In genomic region chr2:112906276-112906675, GRCh38 we compare ENCODE assay signal across 34 cellular contexts. TPM values are rescaled to one million over a fixed set of nuclear protein-coding genes. Genes with fewer than 3 reads are reported as not detected.
"Had no signal": no experiment of that assay in that cellular context is flagged by ENCODE, and none has a peak within 500 bp of the region (broad histone marks: within the 10 kb centered on the region; RNA-seq: fewer than 3 reads in every experiment).

No MANE protein-coding gene starts in this region.

- H3K36me3 ChIP-seq: adrenal gland, SJCRH30 had no signal

- H3K4me3 Mint-ChIP-seq: activated CD4-positive, alpha-beta T cell treated with anti-CD3 and anti-CD28 coated beads for 36 hours; activated CD4-positive, alpha-beta T cell treated with anti-CD3 and anti-CD28 coated beads, Interleukin-2, amount 10 ng/mL, durations not matched to agents 7 days and 5 days; activated CD8-positive, alpha-beta T cell treated with anti-CD3 and anti-CD28 coated beads, Interleukin-2, amount 10 ng/mL, durations not matched to agents 7 days and 5 days; activated naive CD4-positive, alpha-beta T cell treated with anti-CD3 and anti-CD28 coated beads, Interleukin-2, amount 50 U/mL, for 24 hours; activated naive CD8-positive, alpha-beta T cell treated with anti-CD3 and anti-CD28 coated beads, Interleukin-2, amount 10 ng/mL, durations not matched to agents 7 days and 5 days; activated T-cell treated with anti-CD3 and anti-CD28 coated beads, Interleukin-2, amount 50 U/mL, for 24 hours; T-helper 2 cell treated with Interferon-gamma antibody and Interleukin-4, amounts not matched to agents 5 μg/mL and 100 μg/mL, for 36 hours; WTC11 had no signal

- H3K9me3 Mint-ChIP-seq: activated naive CD4-positive, alpha-beta T cell treated with anti-CD3 and anti-CD28 coated beads, Interleukin-2, amount 50 U/mL, for 24 hours; activated T-cell treated with anti-CD3 and anti-CD28 coated beads, Interleukin-2, amount 50 U/mL, for 24 hours; activated T-helper 2 cell treated with anti-CD3 and anti-CD28 coated beads, Interferon-gamma antibody, Interleukin-2, Interleukin-4, amounts not matched to agents 10 μg/mL and 5 μg/mL and 100 μg/mL, durations not matched to agents 14 hours and 24 hours and 36 hours; T-helper 2 cell treated with Interferon-gamma antibody and Interleukin-4, amounts not matched to agents 5 μg/mL and 100 μg/mL, for 36 hours had no signal

- H3K27me3 Mint-ChIP-seq: activated CD4-positive, alpha-beta T cell treated with anti-CD3 and anti-CD28 coated beads for 36 hours; activated naive CD4-positive, alpha-beta T cell treated with anti-CD3 and anti-CD28 coated beads, Interleukin-2, amount 50 U/mL, for 24 hours; activated T-cell treated with anti-CD3 and anti-CD28 coated beads, Interleukin-2, amount 50 U/mL, for 24 hours had no signal

- H3K27ac Mint-ChIP-seq: activated CD4-positive, alpha-beta T cell treated with anti-CD3 and anti-CD28 coated beads for 36 hours; activated CD4-positive, alpha-beta T cell treated with anti-CD3 and anti-CD28 coated beads, Interleukin-2, amount 10 ng/mL, durations not matched to agents 7 days and 5 days; activated CD8-positive, alpha-beta T cell treated with anti-CD3 and anti-CD28 coated beads, Interleukin-2, amount 10 ng/mL, durations not matched to agents 7 days and 5 days; activated naive CD4-positive, alpha-beta T cell treated with anti-CD3 and anti-CD28 coated beads, Interleukin-2, amount 50 U/mL, for 24 hours; activated naive CD8-positive, alpha-beta T cell treated with anti-CD3 and anti-CD28 coated beads, Interleukin-2, amount 10 ng/mL, durations not matched to agents 7 days and 5 days; activated T-cell treated with anti-CD3 and anti-CD28 coated beads, Interleukin-2, amount 50 U/mL, for 24 hours; activated T-helper 2 cell treated with anti-CD3 and anti-CD28 coated beads, Interferon-gamma antibody, Interleukin-2, Interleukin-4, amounts not matched to agents 10 μg/mL and 5 μg/mL and 100 μg/mL, durations not matched to agents 14 hours and 24 hours and 36 hours; T-helper 2 cell treated with Interferon-gamma antibody and Interleukin-4, amounts not matched to agents 5 μg/mL and 100 μg/mL, for 36 hours; WTC11 had no signal

- H3K36me3 Mint-ChIP-seq: activated naive CD4-positive, alpha-beta T cell treated with anti-CD3 and anti-CD28 coated beads, Interleukin-2, amount 50 U/mL, for 24 hours; activated naive CD8-positive, alpha-beta T cell treated with anti-CD3 and anti-CD28 coated beads, Interleukin-2, amount 10 ng/mL, durations not matched to agents 7 days and 5 days had no signal

- H3K9me3 ChIP-seq: adrenal gland, body of pancreas, SJCRH30 had no signal

- DNase-seq: activated CD4-positive, alpha-beta T cell treated with anti-CD3 and anti-CD28 coated beads for 36 hours; activated CD4-positive, alpha-beta T cell treated with anti-CD3 and anti-CD28 coated beads, Interleukin-2, amount 10 ng/mL, durations not matched to agents 7 days and 5 days; activated CD4-positive, alpha-beta T cell treated with anti-CD3 and anti-CD28 coated beads, Interleukin-2, amount 50 U/mL, for 48 hours; activated CD8-positive, alpha-beta T cell treated with anti-CD3 and anti-CD28 coated beads, Interleukin-2, amount 10 ng/mL, durations not matched to agents 7 days and 5 days; activated gamma-delta T cell; activated naive CD4-positive, alpha-beta T cell treated with Interleukin-2 at 50 U/mL for 16 hours; activated naive CD8-positive, alpha-beta T cell treated with anti-CD3 and anti-CD28 coated beads, Interleukin-2, amount 10 ng/mL, durations not matched to agents 7 days and 5 days; activated T-cell treated with anti-CD3 and anti-CD28 coated beads, Interleukin-2, amount 50 U/mL, for 24 hours; adrenal gland; body of pancreas; caudate nucleus; cerebellar nuclear complex; Karpas-422; KBM-7; NCI-H1048; NCI-H1105 treated with DMSO at 0.1 percent for 48 hours; NCI-H1436; NCI-H1694 treated with DMSO at 0.1 percent for 48 hours; NCI-H2029; NCI-H345; NCI-H524 treated with DMSO at 0.1 percent for 48 hours; PC-3; SHP77; SJCRH30 had no signal

- H3K27ac ChIP-seq: adrenal gland, body of pancreas, SJCRH30, SK-N-MC had no signal

- H3K27me3 ChIP-seq: adrenal gland, body of pancreas, SJCRH30 had no signal

- H3K4me1 Mint-ChIP-seq: activated CD4-positive, alpha-beta T cell treated with anti-CD3 and anti-CD28 coated beads for 36 hours; activated CD4-positive, alpha-beta T cell treated with anti-CD3 and anti-CD28 coated beads, Interleukin-2, amount 10 ng/mL, durations not matched to agents 7 days and 5 days; activated naive CD4-positive, alpha-beta T cell treated with anti-CD3 and anti-CD28 coated beads, Interleukin-2, amount 50 U/mL, for 24 hours had no signal

- H3K4me1 ChIP-seq: adrenal gland, body of pancreas had no signal

- ATAC-seq: activated CD4-positive, alpha-beta T cell treated with anti-CD3 and anti-CD28 coated beads for 36 hours; activated CD4-positive, CD25-positive, alpha-beta regulatory T cell treated with anti-CD3 and anti-CD28 coated beads, Interleukin-2, amount 50 U/mL, for 24 hours; activated CD8-positive, alpha-beta T cell treated with anti-CD3 and anti-CD28 coated beads, Interleukin-2, amount 10 ng/mL, durations not matched to agents 7 days and 5 days; body of pancreas; PC-3; WTC11 had no signal

- H3K4me3 ChIP-seq: adrenal gland, body of pancreas, SJCRH30, SK-N-MC had no signal

RNA-seq across cellular contexts. Expression of gene IL37, which starts 4.7 kb away (rescaled TPM):
- total RNA-seq: activated CD4-positive, alpha-beta T cell treated with anti-CD3 and anti-CD28 coated beads for 36 hours; activated CD4-positive, alpha-beta T cell treated with anti-CD3 and anti-CD28 coated beads, Interleukin-2, amount 10 ng/mL, durations not matched to agents 7 days and 5 days; activated CD8-positive, alpha-beta T cell treated with anti-CD3 and anti-CD28 coated beads, Interleukin-2, amount 10 ng/mL, durations not matched to agents 7 days and 5 days; activated naive CD8-positive, alpha-beta T cell treated with anti-CD3 and anti-CD28 coated beads, Interleukin-2, amount 10 ng/mL, durations not matched to agents 7 days and 5 days; activated T-helper 2 cell treated with anti-CD3 and anti-CD28 coated beads, Interferon-gamma antibody, Interleukin-2, Interleukin-4, amounts not matched to agents 10 μg/mL and 5 μg/mL and 100 μg/mL, durations not matched to agents 14 hours and 24 hours and 36 hours; adrenal gland; astrocyte; body of pancreas; bronchial epithelial cell; MCF 10A; NCI-H460 had no signal
- polyA plus RNA-seq: adrenal gland had no signal
